29 cellular contexts compared by ENCODE assay signal in the genomic region with DNA sequence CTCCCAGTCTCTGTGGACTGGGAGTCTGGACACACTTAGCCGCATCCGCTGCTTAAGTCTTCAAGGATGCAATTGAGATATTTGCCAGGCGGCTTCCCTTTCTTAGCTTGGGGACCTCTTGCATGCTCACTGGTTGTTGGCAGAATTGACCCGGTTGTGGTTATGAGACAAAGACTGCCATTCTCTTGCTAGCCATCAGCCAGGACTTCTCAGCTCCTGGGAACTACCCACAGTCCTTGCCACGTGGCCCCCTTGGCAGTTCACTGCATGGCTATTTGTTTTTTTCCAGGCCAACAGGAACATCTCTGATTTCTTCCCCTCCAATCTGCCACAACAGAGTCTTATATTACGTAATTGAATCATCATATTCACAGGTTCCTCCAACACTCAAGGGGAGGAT. TPM values are rescaled to one million over a fixed set of nuclear protein-coding genes. Genes with fewer than 3 reads are reported as not detected.
"Had no signal": no experiment of that assay in that cellular context is flagged by ENCODE, and none has a peak within 500 bp of the region (broad histone marks: within the 10 kb centered on the region; RNA-seq: fewer than 3 reads in every experiment).

No MANE protein-coding gene starts in this region.

- H3K27me3 ChIP-seq: colonic mucosa, pancreas, thyroid gland had no signal

- H3K27ac ChIP-seq: colonic mucosa, epithelial cell of prostate, gastroesophageal sphincter, heart left ventricle, hepatocyte, neutrophil, pancreas, stomach, thyroid gland had no signal

- DNase-seq: colonic mucosa; effector CD8-positive, alpha-beta T cell; endodermal cell; foreskin fibroblast; kidney; mesenchymal stem cell; mucosa of descending colon; naive B cell; pancreas; stimulated activated CD4-positive, alpha-beta T cell treated with anti-CD3 and anti-CD28 coated beads, Interleukin-2, amount 100 ng/mL, for 24 hours; stimulated activated CD4-positive, alpha-beta T cell treated with anti-CD3 and anti-CD28 coated beads, Interleukin-4, amount 100 ng/mL, for 24 hours; stimulated activated naive CD4-positive, alpha-beta T cell treated with Interleukin-2 at 50 U/mL for 16 hours; stomach; thyroid gland had no signal

- H3K36me3 ChIP-seq: colonic mucosa, gastroesophageal sphincter, heart left ventricle, neutrophil, pancreas, stomach, thyroid gland had no signal

- ATAC-seq: esophagus mucosa; gastroesophageal sphincter; heart left ventricle; left lobe of liver; mucosa of descending colon; natural killer cell treated with Interleukin-12 subunit alpha and Interleukin-12 subunit beta and Interleukin-15 and Interleukin-18, amount 100 ng/mL, for 72 hours; sciatic nerve; stimulated activated effector memory CD8-positive, alpha-beta T cell treated with anti-CD3 and anti-CD28 coated beads, Interleukin-12 subunit alpha, Interleukin-12 subunit beta, amount 100 ng/mL, for 72 hours had no signal

- H3K9me3 ChIP-seq: colonic mucosa, gastroesophageal sphincter, heart left ventricle, mucosa of descending colon, neutrophil, pancreas, stomach, thyroid gland had no signal

- H3K4me3 ChIP-seq: colonic mucosa, gastroesophageal sphincter, heart left ventricle, hepatocyte, lung, mucosa of descending colon, pancreas, smooth muscle cell, stomach, thyroid gland had no signal

RNA-seq across cellular contexts. Expression of gene CACNG4, which starts 25.5 kb away (rescaled TPM):
- total RNA-seq: natural killer cell treated with Interleukin-12 subunit alpha and Interleukin-12 subunit beta and Interleukin-15 and Interleukin-18, amount 100 ng/mL, for 72 hours; subcutaneous adipose tissue had no signal

RNA-seq across cellular contexts. Expression of gene CACNG1, which starts 54.3 kb away (rescaled TPM):
- total RNA-seq: colonic mucosa; endodermal cell; esophagus mucosa; gastroesophageal sphincter; heart left ventricle; hepatocyte; kidney; left lobe of liver; liver; lung; mucosa of descending colon; natural killer cell treated with Interleukin-12 subunit alpha and Interleukin-12 subunit beta and Interleukin-15 and Interleukin-18, amount 100 ng/mL, for 72 hours; omental fat pad; pancreas; sciatic nerve; smooth muscle cell; stomach; subcutaneous adipose tissue; thyroid gland had no signal
